8 cellular contexts compared by ENCODE assay signal in genomic region chr11:46243796-46244109, GRCh38. TPM values are rescaled to one million over a fixed set of nuclear protein-coding genes. Genes with fewer than 3 reads are reported as not detected.
A peak's percentile ranks its signal among the peaks of the same experiment; 100 is the strongest.
DNase-seq lines count a peak whose midpoint lies in the region; ATAC-seq, FAIRE-seq and TF ChIP-seq lines count a peak whose summit lies in the region.

No MANE protein-coding gene starts in this region.

- TF ChIP-seq POLR2A in tibial nerve (IDR thresholded peaks at IDR 0.05), result no peak

- peak overlapping the region; percentile 96 for H3K27ac Mint-ChIP-seq in activated T-cell treated with anti-CD3 and anti-CD28 coated beads, Interleukin-2, amount 50 U/mL, for 72 hours
- H3K27ac Mint-ChIP-seq in astrocyte (ENCODE audit: unreplicated experiment), result peak overlapping the region; percentile 100

- H3K4me3 Mint-ChIP-seq in activated T-cell treated with anti-CD3 and anti-CD28 coated beads, Interleukin-2, amount 50 U/mL, for 72 hours, result peak overlapping the region; percentile 91 to 95
- peak overlapping the region; percentile 85 for H3K4me3 Mint-ChIP-seq in astrocyte (ENCODE audit: unreplicated experiment)

- H3K27ac ChIP-seq in astrocyte (ENCODE audit: low read depth, low read length) (peak overlapping the region; percentile 97), liver (ENCODE audit: low read depth in 1 of 2, low read length in 2 of 2) (no peak overlapping the region), tibial nerve (peak overlapping the region; percentile 59 to 83 (median 61))

- H3K27me3 ChIP-seq in astrocyte (ENCODE audit: insufficient read depth, low read length) (no peaks in the 10 kb centered on the region), liver (ENCODE audit: control insufficient read depth in 4 of 4, insufficient read depth in 4 of 4, low read length in 3 of 4) (peaks cover 0 to 2% (median 0%) of the 10 kb centered on the region in 4 donors), tibial nerve (peaks cover 0 to 3% of the 10 kb centered on the region in 2 donors)

- no peaks in the 10 kb centered on the region for H4K20me1 ChIP-seq in astrocyte (ENCODE audit: insufficient read depth, low read length)

- H3K9me3 Mint-ChIP-seq in activated T-cell treated with anti-CD3 and anti-CD28 coated beads, Interleukin-2, amount 50 U/mL, for 72 hours, result no peaks in the 10 kb centered on the region
- no peaks in the 10 kb centered on the region for H3K9me3 Mint-ChIP-seq in astrocyte (ENCODE audit: unreplicated experiment)

- H3K36me3 ChIP-seq in astrocyte (ENCODE audit: insufficient read depth, low read length), result no peaks in the 10 kb centered on the region
- no peaks in the 10 kb centered on the region for H3K36me3 ChIP-seq in liver (ENCODE audit: control insufficient read depth in 4 of 4, insufficient read depth in 3 of 4, low read depth in 1 of 4, low read length in 3 of 4)
- H3K36me3 ChIP-seq in tibial nerve, result no peaks in the 10 kb centered on the region

- ATAC-seq in activated T-cell treated with anti-CD3 and anti-CD28 coated beads, Interleukin-2, amount 50 U/mL, for 72 hours (replicated peaks in 1 of 2), result no peak

- TF ChIP-seq RAD21 in liver (IDR thresholded peaks at IDR 0.05), result no peak

- peak overlapping the region; percentile 96 for H3K4me2 ChIP-seq in astrocyte (ENCODE audit: low read length)

- DNase-seq in activated T-cell treated with anti-CD3 and anti-CD28 coated beads, Interleukin-2, amount 50 U/mL, for 72 hours, result no peak
- no peak for DNase-seq in activated T-cell treated with anti-CD3 and anti-CD28 coated beads, Interleukin-2, amount 50 U/mL, for 48 hours
- DNase-seq in astrocyte (ENCODE audit: low read depth), result no peak
- no peak for DNase-seq in tibial nerve (ENCODE audit: low spot score in 2 of 2)
- no peak for DNase-seq in SIG-M5 (lab: John Stamatoyannopoulos, UW)
- DNase-seq in NCI-H1417 (lab: John Stamatoyannopoulos, UW), result no peak
- DNase-seq in activated CD4-positive, alpha-beta T cell treated with anti-CD3 and anti-CD28 coated beads, Interleukin-2, amount 50 U/mL, for 1 hour, result no peak

- peaks cover 43% of the 10 kb centered on the region for H3K4me1 ChIP-seq in astrocyte (ENCODE audit: insufficient read depth, low read length)
- peaks cover 4 to 18% (median 10%) of the 10 kb centered on the region in 4 donors for H3K4me1 ChIP-seq in liver (ENCODE audit: control insufficient read depth in 4 of 4, insufficient read depth in 4 of 4, low read length in 3 of 4)
- peaks cover 0 to 25% (median 14%) of the 10 kb centered on the region in 4 donors for H3K4me1 ChIP-seq in tibial nerve

- no peak for TF ChIP-seq EP300 in tibial nerve (IDR thresholded peaks at IDR 0.05)

- H3K9ac ChIP-seq in astrocyte (ENCODE audit: low read length) (peak overlapping the region; percentile 89), liver (ENCODE audit: low read depth in 1 of 2, low read length in 2 of 2) (no peak overlapping the region)

- H3K27me3 Mint-ChIP-seq in activated T-cell treated with anti-CD3 and anti-CD28 coated beads, Interleukin-2, amount 50 U/mL, for 72 hours (ENCODE audit: low read depth), result no peaks in the 10 kb centered on the region
- H3K27me3 Mint-ChIP-seq in astrocyte (ENCODE audit: low read depth, unreplicated experiment), result no peaks in the 10 kb centered on the region

- peak overlapping the region; percentile 82 for H2AFZ ChIP-seq in astrocyte (ENCODE audit: low read depth, low read length)

- no peaks in the 10 kb centered on the region for H3K79me2 ChIP-seq in astrocyte (ENCODE audit: insufficient read depth, low read length)

- TF ChIP-seq CTCF in astrocyte (IDR thresholded peaks at IDR 0.05; ENCODE audit: insufficient read depth, low read depth, low read length) (no peak), liver (IDR thresholded peaks at IDR 0.05; ENCODE audit: low read depth, low read length, missing input control) (no peak), tibial nerve (IDR thresholded peaks at IDR 0.05) (no peak)

- FAIRE-seq in astrocyte (lab: Jason Lieb, UNC), result no peak

- H3K4me3 ChIP-seq in astrocyte (ENCODE audit: insufficient read depth, low read depth, low read length) (peak overlapping the region; percentile 63), liver (ENCODE audit: low read depth in 1 of 3, low read length in 3 of 3) (peak overlapping the region in 2 of 3 donors; percentile 24 to 41), tibial nerve (peak overlapping the region; percentile 35 to 56 (median 52))

- no peaks in the 10 kb centered on the region for H3K9me3 ChIP-seq in astrocyte (ENCODE audit: insufficient read depth, low read depth, low read length)
- no peaks in the 10 kb centered on the region for H3K9me3 ChIP-seq in liver (ENCODE audit: control insufficient read depth in 4 of 4, low read length in 3 of 4)
- no peaks in the 10 kb centered on the region for H3K9me3 ChIP-seq in tibial nerve

- H3K36me3 Mint-ChIP-seq in activated T-cell treated with anti-CD3 and anti-CD28 coated beads, Interleukin-2, amount 50 U/mL, for 72 hours (ENCODE audit: insufficient read depth in 2 of 2), result peaks cover 0 to 7% of the 10 kb centered on the region in 2 donors
- H3K36me3 Mint-ChIP-seq in astrocyte (ENCODE audit: low read depth, unreplicated experiment), result peaks cover 2% of the 10 kb centered on the region

- WGBS in liver, result 55% methylated on average over 8 of the region's 8 CpGs
- WGBS in tibial nerve, 2 donors, result 25 to 31% methylated on average over 8 of the region's 8 CpGs

- H3K4me1 Mint-ChIP-seq in activated T-cell treated with anti-CD3 and anti-CD28 coated beads, Interleukin-2, amount 50 U/mL, for 72 hours (ENCODE audit: low read depth), result peaks cover 37% of the 10 kb centered on the region
- H3K4me1 Mint-ChIP-seq in astrocyte (ENCODE audit: low read depth, unreplicated experiment), result peaks cover 49% of the 10 kb centered on the region

TF ChIP-seq in liver, 16 proteins besides CTCF, POLR2A, EP300 and RAD21:
- TF ChIP-seq RXRA (IDR thresholded peaks at IDR 0.05) (no peak), FOXA2 (IDR thresholded peaks at IDR 0.05) (no peak), NR2F2 (IDR thresholded peaks at IDR 0.05) (no peak), MAX (IDR thresholded peaks at IDR 0.05) (no peak), REST (IDR thresholded peaks at IDR 0.05) (no peak), ZBTB33 (IDR thresholded peaks at IDR 0.05) (no peak), FOXA1 (IDR thresholded peaks at IDR 0.05) (no peak)

RNA-seq across cellular contexts. Expression of gene CREB3L1, which starts 33.7 kb away (rescaled TPM):
- not detected for total RNA-seq in activated T-cell treated with anti-CD3 and anti-CD28 coated beads, Interleukin-2, amount 50 U/mL, for 72 hours
- total RNA-seq in astrocyte (324 and 399 TPM in 2 replicates), liver (1 to 10 TPM in 1 of 2 donors, under 1 TPM in 1; 0.17 to 1.3 TPM), tibial nerve (1 to 10 TPM; 2.0 to 6.9 (median 3.4) TPM)
- under 1 TPM; 0.14 to 0.50 TPM for polyA plus RNA-seq in liver

Comparison
In these comparisons a context has a peak if more than half of its experiments do, and no peak if none do; other contexts are left out.
1. H3K27ac ChIP-seq: peak in astrocyte (single experiment) and tibial nerve (4 of 4); none in liver (0 of 2).
2. RNA of gene CREB3L1, which starts 33.7 kb away (total RNA-seq): 324 to 399 TPM in astrocyte; 2.0 to 6.9 TPM in tibial nerve, 0.17 to 1.3 TPM in liver and not detected in activated T-cell treated with anti-CD3 and anti-CD28 coated beads, Interleukin-2, amount 50 U/mL, for 72 hours; every median in the first group is over 10 times any median in the second.
3. Peak in every context shown above with its lines, with median percentiles within 50 percentile points of each other: H3K4me3 ChIP-seq.